Comparison of ENCODE assay signal across 25 cellular contexts in genomic region chr18:60347526-60348045, GRCh38. TPM values are rescaled to one million over a fixed set of nuclear protein-coding genes. Genes with fewer than 3 reads are reported as not detected.
"Had no signal": no experiment of that assay in that cellular context is flagged by ENCODE, and none has a peak within 500 bp of the region (broad histone marks: within the 10 kb centered on the region; RNA-seq: fewer than 3 reads in every experiment).

No MANE protein-coding gene starts in this region.

- H3K4me1 Mint-ChIP-seq: naive B cell; nephron; stimulated activated effector memory CD8-positive, alpha-beta T cell treated with anti-CD3 and anti-CD28 coated beads, Interleukin-12 subunit alpha, Interleukin-12 subunit beta, amount 100 ng/mL, for 72 hours had no signal

- H3K9ac ChIP-seq: parathyroid adenoma had no signal

- H3K4me3 ChIP-seq: colonic mucosa, heart right ventricle, prostate gland, right lobe of liver, tibial artery, upper lobe of right lung, vagina had no signal

- H3K27me3 ChIP-seq: colonic mucosa, heart right ventricle, right lobe of liver, tibial artery, upper lobe of right lung, vagina had no signal

- H3K4me1 ChIP-seq: colonic mucosa, heart right ventricle, parathyroid adenoma, prostate gland, right lobe of liver, tibial artery, upper lobe of right lung, vagina had no signal

- H3K27ac ChIP-seq: colonic mucosa, heart right ventricle, parathyroid adenoma, prostate gland, right lobe of liver, tibial artery, upper lobe of right lung, vagina had no signal

- H3K36me3 ChIP-seq: colonic mucosa, heart right ventricle, prostate gland, right lobe of liver, tibial artery, upper lobe of right lung, vagina had no signal

- H3K79me2 ChIP-seq: parathyroid adenoma had no signal

- H2AFZ ChIP-seq: parathyroid adenoma had no signal

- H3K36me3 Mint-ChIP-seq: naive B cell; stimulated activated effector memory CD8-positive, alpha-beta T cell treated with anti-CD3 and anti-CD28 coated beads, Interleukin-12 subunit alpha, Interleukin-12 subunit beta, amount 100 ng/mL, for 72 hours had no signal

- H3K27me3 Mint-ChIP-seq: stimulated activated naive CD8-positive, alpha-beta T cell treated with anti-CD3 and anti-CD28 coated beads, Interleukin-15, Interleukin-2, amounts not matched to agents 100 ng/mL and 50 ng/mL, for 24 hours had no signal

- H3K4me3 Mint-ChIP-seq: naive B cell; nephron; stimulated activated effector memory CD8-positive, alpha-beta T cell treated with anti-CD3 and anti-CD28 coated beads, Interleukin-12 subunit alpha, Interleukin-12 subunit beta, amount 100 ng/mL, for 72 hours; stimulated activated naive CD8-positive, alpha-beta T cell treated with anti-CD3 and anti-CD28 coated beads, Interleukin-15, Interleukin-2, amounts not matched to agents 100 ng/mL and 50 ng/mL, for 24 hours had no signal

- H3K9me3 ChIP-seq: colonic mucosa, prostate gland, right lobe of liver, tibial artery, upper lobe of right lung, vagina had no signal

- DNase-seq: colonic mucosa; dermis blood vessel endothelial cell; erythroblast; foreskin melanocyte; heart right ventricle; hypothalamus; islet precursor cell; mesendoderm; naive B cell; occipital lobe; retina; right lobe of liver; stimulated activated CD4-positive, alpha-beta T cell treated with anti-CD3 and anti-CD28 coated beads, Interleukin-4, amount 100 ng/mL, for 1 hour; stimulated activated CD8-positive, alpha-beta memory T cell treated with anti-CD3 and anti-CD28 coated beads, Interleukin-4, amount 100 ng/mL, for 48 hours; tibial artery; upper lobe of right lung had no signal

- ATAC-seq: heart right ventricle; right lobe of liver; stimulated activated effector memory CD8-positive, alpha-beta T cell treated with anti-CD3 and anti-CD28 coated beads, Interleukin-12 subunit alpha, Interleukin-12 subunit beta, amount 100 ng/mL, for 72 hours; upper lobe of right lung had no signal

- H3K27ac Mint-ChIP-seq: nephron; stimulated activated effector memory CD8-positive, alpha-beta T cell treated with anti-CD3 and anti-CD28 coated beads, Interleukin-12 subunit alpha, Interleukin-12 subunit beta, amount 100 ng/mL, for 72 hours; stimulated activated naive CD8-positive, alpha-beta T cell treated with anti-CD3 and anti-CD28 coated beads, Interleukin-15, Interleukin-2, amounts not matched to agents 100 ng/mL and 50 ng/mL, for 24 hours had no signal

RNA-seq across cellular contexts. Expression of gene MC4R, which starts 25.0 kb away (rescaled TPM):
- total RNA-seq: colonic mucosa, dermis blood vessel endothelial cell, glomerular endothelial cell, heart right ventricle, liver, lung microvascular endothelial cell, prostate gland, right lobe of liver, upper lobe of right lung, vagina had no signal
